In the genomic region with DNA sequence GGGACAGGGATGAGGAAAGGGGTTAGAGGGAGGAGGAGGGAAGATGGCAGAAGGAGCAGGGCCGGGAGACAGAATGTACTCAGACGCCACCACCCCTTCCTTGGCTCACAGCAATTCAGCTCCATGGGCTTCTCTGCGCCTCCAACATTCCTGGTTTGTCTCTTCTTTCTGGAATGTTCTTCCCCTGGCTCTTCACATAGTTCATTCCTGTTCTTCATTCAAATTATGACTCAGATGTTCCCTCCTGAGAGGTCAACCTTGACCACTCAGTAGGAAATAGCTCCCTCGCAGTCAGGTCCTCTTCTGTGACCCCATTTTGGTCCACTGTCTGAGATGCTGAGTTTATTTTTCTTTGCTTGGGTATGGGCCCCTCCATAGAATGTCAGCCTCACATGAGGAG, we compare ENCODE assay signal across 23 cellular contexts.
DNase-seq lines count a peak whose midpoint lies in the region; ATAC-seq and TF ChIP-seq lines count a peak whose summit lies in the region.
"Had no signal": no experiment of that assay in that cellular context is flagged by ENCODE, and none has a peak within 500 bp of the region (broad histone marks: within the 10 kb centered on the region; RNA-seq: fewer than 3 reads in every experiment).

No MANE protein-coding gene starts in this region.

- H3K36me3 ChIP-seq in trophoblast cell (ENCODE audit: control insufficient read depth in 1 of 2, insufficient read depth in 2 of 2, low read length in 2 of 2): no peaks in the 10 kb centered on the region
- H3K36me3 ChIP-seq: MG63, SJSA1 had no signal

- no peak for TF ChIP-seq CTCF in AG10803 (conservative IDR thresholded peaks at IDR 0.05; ENCODE audit: low read length)
- TF ChIP-seq CTCF in VCaP (conservative IDR thresholded peaks at IDR 0.05): no peak
- no peak for TF ChIP-seq CTCF in coronary artery (IDR thresholded peaks at IDR 0.05)
- no peak for TF ChIP-seq CTCF in WTC11 (IDR thresholded peaks at IDR 0.05)

- H4K12ac ChIP-seq in trophoblast cell (ENCODE audit: low read depth, low read length): no peak overlapping the region

- DNase-seq in AG10803 (ENCODE audit: low read depth) (peak; percentile 4), coronary artery (ENCODE audit: low spot score) (peak; percentile 22), trophoblast cell (no peak), NCI-H526 treated with DMSO at 0.1 percent for 48 hours (lab: John Stamatoyannopoulos, UW) (no peak), WTC11 (ENCODE audit: low spot score) (no peak), OCI-M2 (lab: John Stamatoyannopoulos, UW; ENCODE audit: unreplicated experiment) (no peak)
- DNase-seq: C1 segment of cervical spinal cord; CD4-positive, alpha-beta memory T cell; EL; GF-D8; H9; HFFc6; KBM-7; MG63; NCI-H146; NCI-H1930; NCI-H446; NK-92 treated with Interleukin-12 subunit alpha and Interleukin-12 subunit beta, amount 100 ng/mL, for 24 hours; PC-9; Right ventricle myocardium superior; RPMI8226 had no signal

- H4K8ac ChIP-seq in trophoblast cell (ENCODE audit: low read depth, low read length): no peak overlapping the region

- H2BK120ac ChIP-seq in trophoblast cell (ENCODE audit: insufficient read depth, low read length, poor library complexity): no peak overlapping the region

- H2AFZ ChIP-seq in trophoblast cell (ENCODE audit: insufficient read depth, low read length, poor library complexity): no peak overlapping the region
- H2AFZ ChIP-seq: PC-9 had no signal

- H3K23ac ChIP-seq in trophoblast cell (ENCODE audit: low read length): no peak overlapping the region

- no peak overlapping the region for H3K4me2 ChIP-seq in trophoblast cell (ENCODE audit: low read length)
- H3K4me2 ChIP-seq: PC-9 had no signal

- H3K27ac Mint-ChIP-seq in WTC11: no peak overlapping the region
- H3K27ac Mint-ChIP-seq: CD4-positive, alpha-beta memory T cell; HFFc6 had no signal

- no peak overlapping the region for H2BK5ac ChIP-seq in trophoblast cell (ENCODE audit: low read depth, low read length, poor library complexity)

- peaks cover 10% of the 10 kb centered on the region for H3K9me3 Mint-ChIP-seq in WTC11

- no CpG with 5 or more reads among the region's 4 CpGs for WGBS in trophoblast cell (ENCODE audit: extremely low coverage, insufficient coverage, insufficient read length)

- H3K4me1 Mint-ChIP-seq in WTC11: peaks cover 3% of the 10 kb centered on the region; the same call in 1 of the 2 replicates
- H3K4me1 Mint-ChIP-seq: CD4-positive, alpha-beta memory T cell had no signal

- no peak for ATAC-seq in WTC11

- peak overlapping the region; percentile 40 for H3K9ac ChIP-seq in trophoblast cell (ENCODE audit: low read length)

- no peak overlapping the region for H2BK12ac ChIP-seq in trophoblast cell (ENCODE audit: low read length)

- H3K27me3 ChIP-seq in trophoblast cell (ENCODE audit: insufficient read depth, low read length): no peaks in the 10 kb centered on the region
- H3K27me3 ChIP-seq: MG63, SJSA1 had no signal

- H3K27me3 Mint-ChIP-seq in WTC11 (ENCODE audit: low read depth): peaks cover 22% of the 10 kb centered on the region

- no peak overlapping the region for H2AK5ac ChIP-seq in trophoblast cell (ENCODE audit: low read length)

- no peaks in the 10 kb centered on the region for H3K4me1 ChIP-seq in trophoblast cell (ENCODE audit: control insufficient read depth in 1 of 2, insufficient read depth in 2 of 2, low read length in 2 of 2)
- H3K4me1 ChIP-seq: SJSA1 had no signal

- H3K36me3 Mint-ChIP-seq in WTC11: peaks cover 5% of the 10 kb centered on the region; the same call in 1 of the 2 replicates
- H3K36me3 Mint-ChIP-seq: CD4-positive, alpha-beta memory T cell had no signal

- H3K14ac ChIP-seq in trophoblast cell (ENCODE audit: low read length): no peak overlapping the region

- H3K27ac ChIP-seq in VCaP (peak overlapping the region; percentile 45; the same call in 1 of the 2 replicates), coronary artery (no peak overlapping the region), trophoblast cell (ENCODE audit: low read depth, low read length) (no peak overlapping the region)
- H3K27ac ChIP-seq: PC-9, SJSA1 had no signal

- no peaks in the 10 kb centered on the region for H3K79me2 ChIP-seq in trophoblast cell (ENCODE audit: control insufficient read depth, insufficient read depth, low read length, poor library complexity)

- H3K18ac ChIP-seq in trophoblast cell (ENCODE audit: low read length): no peak overlapping the region

- H3K4me3 ChIP-seq in AG10803 (ENCODE audit: low read length) (no peak overlapping the region), coronary artery (no peak overlapping the region), trophoblast cell (ENCODE audit: low read depth, low read length) (no peak overlapping the region)
- H3K4me3 ChIP-seq: MG63, PC-9, SJSA1 had no signal

- no peak overlapping the region for H3K4me3 Mint-ChIP-seq in WTC11
- H3K4me3 Mint-ChIP-seq: CD4-positive, alpha-beta memory T cell; H9; HFFc6 had no signal

- no peaks in the 10 kb centered on the region for H3K79me1 ChIP-seq in trophoblast cell (ENCODE audit: low read length)

- no peak overlapping the region for H3K4ac ChIP-seq in trophoblast cell (ENCODE audit: low read depth, low read length)

- H3K9me3 ChIP-seq in trophoblast cell (ENCODE audit: insufficient read depth, low read depth, low read length): no peaks in the 10 kb centered on the region
- H3K9me3 ChIP-seq: MG63, SJSA1 had no signal

- no peak overlapping the region for H4K91ac ChIP-seq in trophoblast cell (ENCODE audit: low read depth, low read length)

- CTCF ChIA-PET in WTC11 (lab: Charles Lee): no interaction called here

- POLR2A ChIA-PET in WTC11 (lab: Charles Lee): no interaction called here

TF ChIP-seq in WTC11, 78 proteins besides CTCF, POLR2A, EP300 and RAD21:
- TF ChIP-seq, protein P1, sequence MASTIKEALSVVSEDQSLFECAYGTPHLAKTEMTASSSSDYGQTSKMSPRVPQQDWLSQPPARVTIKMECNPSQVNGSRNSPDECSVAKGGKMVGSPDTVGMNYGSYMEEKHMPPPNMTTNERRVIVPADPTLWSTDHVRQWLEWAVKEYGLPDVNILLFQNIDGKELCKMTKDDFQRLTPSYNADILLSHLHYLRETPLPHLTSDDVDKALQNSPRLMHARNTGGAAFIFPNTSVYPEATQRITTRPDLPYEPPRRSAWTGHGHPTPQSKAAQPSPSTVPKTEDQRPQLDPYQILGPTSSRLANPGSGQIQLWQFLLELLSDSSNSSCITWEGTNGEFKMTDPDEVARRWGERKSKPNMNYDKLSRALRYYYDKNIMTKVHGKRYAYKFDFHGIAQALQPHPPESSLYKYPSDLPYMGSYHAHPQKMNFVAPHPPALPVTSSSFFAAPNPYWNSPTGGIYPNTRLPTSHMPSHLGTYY (CRISPR knock-in tag; IDR thresholded peaks at IDR 0.05): no peak
- TF ChIP-seq, protein P2, sequence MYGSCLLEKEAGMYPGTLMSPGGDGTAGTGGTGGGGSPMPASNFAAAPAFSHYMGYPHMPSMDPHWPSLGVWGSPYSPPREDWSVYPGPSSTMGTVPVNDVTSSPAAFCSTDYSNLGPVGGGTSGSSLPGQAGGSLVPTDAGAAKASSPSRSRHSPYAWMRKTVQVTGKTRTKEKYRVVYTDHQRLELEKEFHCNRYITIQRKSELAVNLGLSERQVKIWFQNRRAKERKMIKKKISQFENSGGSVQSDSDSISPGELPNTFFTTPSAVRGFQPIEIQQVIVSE (CRISPR knock-in tag; IDR thresholded peaks at IDR 0.05; ENCODE audit: borderline replicate concordance): no peak
- TF ChIP-seq EMX1 (CRISPR knock-in tag; IDR thresholded peaks at IDR 0.05) (no peak), FOXJ3 (CRISPR knock-in tag; IDR thresholded peaks at IDR 0.05; ENCODE audit: borderline replicate concordance) (no peak), ELF4 (CRISPR knock-in tag; IDR thresholded peaks at IDR 0.05; ENCODE audit: low read depth) (no peak), CREB1 (CRISPR knock-in tag; IDR thresholded peaks at IDR 0.05) (no peak), ATF1 (CRISPR knock-in tag; IDR thresholded peaks at IDR 0.05) (no peak), JAZF1 (CRISPR knock-in tag; IDR thresholded peaks at IDR 0.05) (no peak), SOX15 (CRISPR knock-in tag; IDR thresholded peaks at IDR 0.05) (no peak), TEAD1 (CRISPR knock-in tag; IDR thresholded peaks at IDR 0.05) (no peak), ZNF219 (CRISPR knock-in tag; IDR thresholded peaks at IDR 0.05; ENCODE audit: borderline replicate concordance) (no peak)
- TF ChIP-seq, protein P3, sequence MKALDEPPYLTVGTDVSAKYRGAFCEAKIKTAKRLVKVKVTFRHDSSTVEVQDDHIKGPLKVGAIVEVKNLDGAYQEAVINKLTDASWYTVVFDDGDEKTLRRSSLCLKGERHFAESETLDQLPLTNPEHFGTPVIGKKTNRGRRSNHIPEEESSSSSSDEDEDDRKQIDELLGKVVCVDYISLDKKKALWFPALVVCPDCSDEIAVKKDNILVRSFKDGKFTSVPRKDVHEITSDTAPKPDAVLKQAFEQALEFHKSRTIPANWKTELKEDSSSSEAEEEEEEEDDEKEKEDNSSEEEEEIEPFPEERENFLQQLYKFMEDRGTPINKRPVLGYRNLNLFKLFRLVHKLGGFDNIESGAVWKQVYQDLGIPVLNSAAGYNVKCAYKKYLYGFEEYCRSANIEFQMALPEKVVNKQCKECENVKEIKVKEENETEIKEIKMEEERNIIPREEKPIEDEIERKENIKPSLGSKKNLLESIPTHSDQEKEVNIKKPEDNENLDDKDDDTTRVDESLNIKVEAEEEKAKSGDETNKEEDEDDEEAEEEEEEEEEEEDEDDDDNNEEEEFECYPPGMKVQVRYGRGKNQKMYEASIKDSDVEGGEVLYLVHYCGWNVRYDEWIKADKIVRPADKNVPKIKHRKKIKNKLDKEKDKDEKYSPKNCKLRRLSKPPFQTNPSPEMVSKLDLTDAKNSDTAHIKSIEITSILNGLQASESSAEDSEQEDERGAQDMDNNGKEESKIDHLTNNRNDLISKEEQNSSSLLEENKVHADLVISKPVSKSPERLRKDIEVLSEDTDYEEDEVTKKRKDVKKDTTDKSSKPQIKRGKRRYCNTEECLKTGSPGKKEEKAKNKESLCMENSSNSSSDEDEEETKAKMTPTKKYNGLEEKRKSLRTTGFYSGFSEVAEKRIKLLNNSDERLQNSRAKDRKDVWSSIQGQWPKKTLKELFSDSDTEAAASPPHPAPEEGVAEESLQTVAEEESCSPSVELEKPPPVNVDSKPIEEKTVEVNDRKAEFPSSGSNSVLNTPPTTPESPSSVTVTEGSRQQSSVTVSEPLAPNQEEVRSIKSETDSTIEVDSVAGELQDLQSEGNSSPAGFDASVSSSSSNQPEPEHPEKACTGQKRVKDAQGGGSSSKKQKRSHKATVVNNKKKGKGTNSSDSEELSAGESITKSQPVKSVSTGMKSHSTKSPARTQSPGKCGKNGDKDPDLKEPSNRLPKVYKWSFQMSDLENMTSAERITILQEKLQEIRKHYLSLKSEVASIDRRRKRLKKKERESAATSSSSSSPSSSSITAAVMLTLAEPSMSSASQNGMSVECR (CRISPR knock-in tag; IDR thresholded peaks at IDR 0.05; ENCODE audit: borderline replicate concordance): no peak

Comparison
In these comparisons a context has a peak if more than half of its experiments do, and no peak if none do; other contexts are left out.
1. DNase-seq: peak in AG10803 (single experiment) and coronary artery (single experiment); none in trophoblast cell (0 of 2), NCI-H526 treated with DMSO at 0.1 percent for 48 hours (single experiment), WTC11 (single experiment) and OCI-M2 (single experiment).